9 cellular contexts compared by ENCODE assay signal in genomic region chr5:179734536-179735164, GRCh38. TPM values are rescaled to one million over a fixed set of nuclear protein-coding genes. Genes with fewer than 3 reads are reported as not detected.
DNase-seq lines count a peak whose midpoint lies in the region; ATAC-seq and TF ChIP-seq lines count a peak whose summit lies in the region.
"Had no signal": no experiment of that assay in that cellular context is flagged by ENCODE, and none has a peak within 500 bp of the region (broad histone marks: within the 10 kb centered on the region; RNA-seq: fewer than 3 reads in every experiment).

No MANE protein-coding gene starts in this region.

- H3K4me2 ChIP-seq in BLaER1 treated with 17β-estradiol and CSF1 and Interleukin-3, amounts not matched to agents 10 nM and 100 nM, result peak overlapping the region; percentile 71 to 95 (median 89)
- H3K4me2 ChIP-seq in Loucy (ENCODE audit: low read depth, low read length, poor library complexity, severe bottlenecking), result peak overlapping the region; percentile 90
- peak overlapping the region; percentile 84 for H3K4me2 ChIP-seq in neural cell (ENCODE audit: low read length)

- peak overlapping the region; percentile 96 to 99 (median 98) for H3K9ac ChIP-seq in BLaER1 treated with 17β-estradiol and CSF1 and Interleukin-3, amounts not matched to agents 10 nM and 100 nM
- H3K9ac ChIP-seq in Loucy (ENCODE audit: low read depth, low read length, poor library complexity, severe bottlenecking) (peak overlapping the region; percentile 83), neural cell (ENCODE audit: low read length) (peak overlapping the region; percentile 91)

- TF ChIP-seq RAD21 in neural cell (conservative IDR thresholded peaks at IDR 0.05), result no peak

- peak overlapping the region; percentile 79 to 98 (median 92) for H3K4me3 ChIP-seq in BLaER1 treated with 17β-estradiol and CSF1 and Interleukin-3, amounts not matched to agents 10 nM and 100 nM
- H3K4me3 ChIP-seq in Loucy (ENCODE audit: low read length, poor library complexity, severe bottlenecking) (peak overlapping the region; percentile 84), neural cell (ENCODE audit: low read length) (peak overlapping the region; percentile 91)

- H3F3A ChIP-seq in Loucy (ENCODE audit: low read depth) (no peaks in the 10 kb centered on the region; the same call in 1 of the 2 replicates), neural cell (ENCODE audit: insufficient read depth, low read length, poor library complexity, severe bottlenecking) (peaks cover 4% of the 10 kb centered on the region)

- H3K9me3 ChIP-seq in BLaER1 treated with 17β-estradiol and CSF1 and Interleukin-3, amounts not matched to agents 10 nM and 100 nM (replicated peaks in 1 of 11), result no peaks in the 10 kb centered on the region
- H3K9me3 ChIP-seq in Loucy (ENCODE audit: insufficient read depth, low read depth, low read length), result no peaks in the 10 kb centered on the region
- no peaks in the 10 kb centered on the region for H3K9me3 ChIP-seq in neural cell (ENCODE audit: low read length)

- peaks cover 27 to 76% (median 56%) of the 10 kb centered on the region in 11 experiments for H3K36me3 ChIP-seq in BLaER1 treated with 17β-estradiol and CSF1 and Interleukin-3, amounts not matched to agents 10 nM and 100 nM
- peaks cover 13% of the 10 kb centered on the region; the same call in 1 of the 2 replicates for H3K36me3 ChIP-seq in Loucy (ENCODE audit: insufficient read depth, low read length)
- peaks cover 10% of the 10 kb centered on the region for H3K36me3 ChIP-seq in neural cell (ENCODE audit: insufficient read depth, low read length)

- intact Hi-C loops in dendritic cell treated with granulocyte-macrophage colony-stimulating factor and Interleukin-4, amounts not matched to agents 40 ng/mL and 50 ng/mL, for 4 days (cut with micrococcal nuclease), result loop anchor here (5.0 kb wide), 1 partner anchor 58 kb away; the partner anchor contains the start of gene LTC4S
- intact Hi-C loops in posterior vena cava (cut with DNase I), result no loop called here

- TF ChIP-seq CTCF in Loucy (conservative IDR thresholded peaks at IDR 0.05; ENCODE audit: low read length) (no peak), neural cell (IDR thresholded peaks at IDR 0.05; ENCODE audit: poor library complexity, severe bottlenecking) (no peak)

- H3K27ac Mint-ChIP-seq in dendritic cell treated with granulocyte-macrophage colony-stimulating factor and Interleukin-4, amounts not matched to agents 40 ng/mL and 50 ng/mL, for 4 days, result peak overlapping the region; percentile 33

- no peaks in the 10 kb centered on the region for H3K27me3 Mint-ChIP-seq in dendritic cell treated with granulocyte-macrophage colony-stimulating factor and Interleukin-4, amounts not matched to agents 40 ng/mL and 50 ng/mL, for 4 days

- H4K20me1 ChIP-seq in BLaER1 treated with 17β-estradiol and CSF1 and Interleukin-3, amounts not matched to agents 10 nM and 100 nM, result peaks cover 63 to 76% (median 67%) of the 10 kb centered on the region in 11 experiments
- H4K20me1 ChIP-seq in Loucy (ENCODE audit: insufficient read depth, low read length, poor library complexity, severe bottlenecking) (peaks cover 41% of the 10 kb centered on the region), neural cell (ENCODE audit: insufficient read depth) (peaks cover 8% of the 10 kb centered on the region)

- peaks cover 7% of the 10 kb centered on the region for H3K9me3 Mint-ChIP-seq in dendritic cell treated with granulocyte-macrophage colony-stimulating factor and Interleukin-4, amounts not matched to agents 40 ng/mL and 50 ng/mL, for 4 days

- H3K79me2 ChIP-seq in Loucy (ENCODE audit: insufficient read depth, low read length), result peaks cover 66% of the 10 kb centered on the region
- peaks cover 62% of the 10 kb centered on the region for H3K79me2 ChIP-seq in neural cell (replicated peaks; ENCODE audit: insufficient read depth, low read length)

- peak overlapping the region in 6 of 11 experiments; percentile 93 to 99 (median 97); a peak in 6 of 22 replicates for H3K27ac ChIP-seq in BLaER1 treated with 17β-estradiol and CSF1 and Interleukin-3, amounts not matched to agents 10 nM and 100 nM
- H3K27ac ChIP-seq in neural cell (ENCODE audit: low read length), result peak overlapping the region; percentile 86

- peaks cover 53% of the 10 kb centered on the region for H3K36me3 Mint-ChIP-seq in dendritic cell treated with granulocyte-macrophage colony-stimulating factor and Interleukin-4, amounts not matched to agents 40 ng/mL and 50 ng/mL, for 4 days (ENCODE audit: low read depth)

- H3K4me1 ChIP-seq in BLaER1 treated with 17β-estradiol and CSF1 and Interleukin-3, amounts not matched to agents 10 nM and 100 nM, result peaks cover 35 to 80% (median 50%) of the 10 kb centered on the region in 10 experiments
- H3K4me1 ChIP-seq in Loucy (ENCODE audit: insufficient read depth, low read length, poor library complexity, severe bottlenecking), result peaks cover 11% of the 10 kb centered on the region

- no peaks in the 10 kb centered on the region for H3K9me2 ChIP-seq in Loucy (replicated peaks; ENCODE audit: low read depth, low read length)
- H3K9me2 ChIP-seq in neural cell (ENCODE audit: insufficient read depth, low read length), result no peaks in the 10 kb centered on the region

- TF ChIP-seq EP300 in neural cell (conservative IDR thresholded peaks at IDR 0.05; ENCODE audit: poor library complexity, severe bottlenecking), result no peak

- ATAC-seq in HG03159 (IDR thresholded peaks at IDR 0.05; ENCODE audit: unreplicated experiment), result no peak

- H3K4me1 Mint-ChIP-seq in dendritic cell treated with granulocyte-macrophage colony-stimulating factor and Interleukin-4, amounts not matched to agents 40 ng/mL and 50 ng/mL, for 4 days (ENCODE audit: low read depth), result peaks cover 71% of the 10 kb centered on the region

- DNase-seq in AG08396 (ENCODE audit: low spot score) (no peak), posterior vena cava (ENCODE audit: low spot score) (no peak)
- no peak for DNase-seq in stimulated activated CD4-positive, alpha-beta T cell treated with anti-CD3 and anti-CD28 coated beads, Interleukin-4, amount 100 ng/mL, for 4 hours
- DNase-seq: effector CD8-positive, alpha-beta T cell had no signal

- no peaks in the 10 kb centered on the region for H3K27me3 ChIP-seq in BLaER1 treated with 17β-estradiol and CSF1 and Interleukin-3, amounts not matched to agents 10 nM and 100 nM
- no peaks in the 10 kb centered on the region for H3K27me3 ChIP-seq in Loucy (ENCODE audit: insufficient read depth, low read length, poor library complexity, severe bottlenecking)
- H3K27me3 ChIP-seq in neural cell (ENCODE audit: insufficient read depth, low read depth, low read length), result no peaks in the 10 kb centered on the region

- peak overlapping the region; percentile 87 for H3K4me3 Mint-ChIP-seq in dendritic cell treated with granulocyte-macrophage colony-stimulating factor and Interleukin-4, amounts not matched to agents 40 ng/mL and 50 ng/mL, for 4 days

- no peak overlapping the region for H2AFZ ChIP-seq in Loucy (ENCODE audit: low read length)
- H2AFZ ChIP-seq in neural cell (ENCODE audit: low read depth, low read length), result no peak overlapping the region

TF ChIP-seq in neural cell, 6 proteins besides CTCF, POLR2A, EP300 and RAD21:
- TF ChIP-seq SMC3 (conservative IDR thresholded peaks at IDR 0.05; ENCODE audit: poor library complexity) (no peak), REST (IDR thresholded peaks at IDR 0.05; ENCODE audit: borderline replicate concordance) (no peak), TAF1 (IDR thresholded peaks at IDR 0.05; ENCODE audit: low read depth) (no peak), MXI1 (conservative IDR thresholded peaks at IDR 0.05; ENCODE audit: poor library complexity, severe bottlenecking) (no peak), POLR2AphosphoS5 (IDR thresholded peaks at IDR 0.05) (no peak), EZH2 (IDR thresholded peaks at IDR 0.05; ENCODE audit: borderline replicate concordance, insufficient read depth, low read length, poor library complexity, severe bottlenecking) (no peak)
TF ChIP-seq in neural cell: peak in this region for 0.

RNA-seq across cellular contexts. Expression of gene MAML1, which starts 2.0 kb away (rescaled TPM):
- polyA plus RNA-seq in neural cell, result 6.8 and 8.4 TPM in 2 replicates
- polyA minus RNA-seq in neural cell, result 21.8 and 22.9 TPM in 2 replicates
- 10 to 100 TPM; 22.0 to 22.5 TPM for total RNA-seq in posterior vena cava

RNA-seq across cellular contexts. Expression of gene CANX, which starts 35.9 kb away (rescaled TPM):
- polyA plus RNA-seq in neural cell, result 227 and 232 TPM in 2 replicates
- polyA minus RNA-seq in neural cell, result 346 and 374 TPM in 2 replicates
- total RNA-seq in posterior vena cava, result 100 to 1,000 TPM; 525 to 591 TPM

RNA-seq across cellular contexts. Expression of gene CBY3, which starts 53.8 kb away (rescaled TPM):
- 0.90 TPM in 1 of 2 replicates, not detected in the other for polyA plus RNA-seq in neural cell
- not detected in 2 replicates for polyA minus RNA-seq in neural cell
- not detected for total RNA-seq in posterior vena cava

RNA-seq across cellular contexts. Expression of gene LTC4S, which starts 59.1 kb away (rescaled TPM):
- polyA plus RNA-seq in neural cell, result 5.9 TPM in 1 of 2 replicates, not detected in the other
- not detected in 2 replicates for polyA minus RNA-seq in neural cell
- 10 to 100 TPM; 19.7 to 20.3 TPM for total RNA-seq in posterior vena cava
